ENCODE assay signal across 8 cellular contexts in genomic region chr6:138517635-138518034, GRCh38. TPM values are rescaled to one million over a fixed set of nuclear protein-coding genes. Genes with fewer than 3 reads are reported as not detected.
DNase-seq lines count a peak whose midpoint lies in the region; ATAC-seq and TF ChIP-seq lines count a peak whose summit lies in the region.

No MANE protein-coding gene starts in this region.

- H3K4me1 Mint-ChIP-seq in activated CD4-positive, alpha-beta T cell treated with anti-CD3 and anti-CD28 coated beads for 36 hours, result peaks cover 9% of the 10 kb centered on the region
- peaks cover 15 to 33% of the 10 kb centered on the region in 2 donors for H3K4me1 Mint-ChIP-seq in natural killer cell treated with Interleukin-12 subunit alpha and Interleukin-12 subunit beta and Interleukin-15 and Interleukin-18, amount 100 ng/mL, for 72 hours (ENCODE audit: low read depth in 2 of 2)

- H3K4me3 Mint-ChIP-seq in activated CD4-positive, alpha-beta T cell treated with anti-CD3 and anti-CD28 coated beads for 36 hours, result no peak overlapping the region
- H3K4me3 Mint-ChIP-seq in natural killer cell treated with Interleukin-12 subunit alpha and Interleukin-12 subunit beta and Interleukin-15 and Interleukin-18, amount 100 ng/mL, for 72 hours, result no peak overlapping the region

- TF ChIP-seq CTCF in GM12865 (IDR thresholded peaks at IDR 0.05; ENCODE audit: insufficient read depth, low read depth, low read length, missing control alignments) (peak; percentile 78), dorsolateral prefrontal cortex (IDR thresholded peaks at IDR 0.05 in 54 of 56, conservative IDR thresholded peaks at IDR 0.05 in 2 of 56; ENCODE audit: low read depth in 1 of 56, partially characterized antibody in 56 of 56) (peak in 53 of 56 donors; percentile 18 to 67 (median 51)), upper lobe of right lung (IDR thresholded peaks at IDR 0.05) (peak; percentile 67)

- intact Hi-C loops in activated CD4-positive, alpha-beta T cell treated with anti-CD3 and anti-CD28 coated beads for 36 hours (cut with DNase I, micrococcal nuclease), result loop anchor here (1.0 to 2.0 kb wide), 3 partner anchors 88 to 401 kb away; no protein-coding TSS in a partner anchor
- intact Hi-C loops in dorsolateral prefrontal cortex (cut with DNase I), result loop anchor here in 1 of 2 donors (10.0 kb wide), 1 partner anchor 403 kb away; no protein-coding TSS in a partner anchor
- intact Hi-C loops in upper lobe of right lung (cut with DNase I), result loop anchor here (10.0 kb wide), 1 partner anchor 93 kb away; no protein-coding TSS in a partner anchor

- H3K27ac Mint-ChIP-seq in activated CD4-positive, alpha-beta T cell treated with anti-CD3 and anti-CD28 coated beads for 36 hours, result no peak overlapping the region
- H3K27ac Mint-ChIP-seq in natural killer cell treated with Interleukin-12 subunit alpha and Interleukin-12 subunit beta and Interleukin-15 and Interleukin-18, amount 100 ng/mL, for 72 hours, result no peak overlapping the region

- H3K4me3 ChIP-seq in GM12865 (ENCODE audit: low read depth, low read length) (no peak overlapping the region), dorsolateral prefrontal cortex (no peak overlapping the region), upper lobe of right lung (no peak overlapping the region)

- CTCF ChIA-PET in activated CD4-positive, alpha-beta T cell treated with anti-CD3 and anti-CD28 coated beads for 36 hours (lab: Charles Lee), result interaction anchor here (0.6 to 2.3 kb wide), 15 partner anchors 8 to 497 kb away, joined by 3 to 16 read pairs (median 3); no protein-coding TSS in a partner anchor

- H3K27me3 Mint-ChIP-seq in activated CD4-positive, alpha-beta T cell treated with anti-CD3 and anti-CD28 coated beads for 36 hours, result no peaks in the 10 kb centered on the region
- peaks cover 12 to 16% of the 10 kb centered on the region in 2 donors for H3K27me3 Mint-ChIP-seq in natural killer cell treated with Interleukin-12 subunit alpha and Interleukin-12 subunit beta and Interleukin-15 and Interleukin-18, amount 100 ng/mL, for 72 hours

- peaks cover 11% of the 10 kb centered on the region for H3K4me1 ChIP-seq in upper lobe of right lung

- no peak overlapping the region for H3K27ac ChIP-seq in dorsolateral prefrontal cortex
- no peak overlapping the region for H3K27ac ChIP-seq in upper lobe of right lung

- H3K9me3 Mint-ChIP-seq in activated CD4-positive, alpha-beta T cell treated with anti-CD3 and anti-CD28 coated beads for 36 hours (ENCODE audit: low read depth), result peaks cover 3% of the 10 kb centered on the region
- H3K9me3 Mint-ChIP-seq in natural killer cell treated with Interleukin-12 subunit alpha and Interleukin-12 subunit beta and Interleukin-15 and Interleukin-18, amount 100 ng/mL, for 72 hours, result no peaks in the 10 kb centered on the region

- peak; percentile 86 for ATAC-seq in activated CD4-positive, alpha-beta T cell treated with anti-CD3 and anti-CD28 coated beads for 36 hours
- ATAC-seq in natural killer cell treated with Interleukin-12 subunit alpha and Interleukin-12 subunit beta and Interleukin-15 and Interleukin-18, amount 100 ng/mL, for 72 hours, result peak; percentile 61 to 75
- ATAC-seq in upper lobe of right lung, result peak; percentile 90

- no peaks in the 10 kb centered on the region for H3K36me3 Mint-ChIP-seq in activated CD4-positive, alpha-beta T cell treated with anti-CD3 and anti-CD28 coated beads for 36 hours (ENCODE audit: low read depth)
- H3K36me3 Mint-ChIP-seq in natural killer cell treated with Interleukin-12 subunit alpha and Interleukin-12 subunit beta and Interleukin-15 and Interleukin-18, amount 100 ng/mL, for 72 hours, result no peaks in the 10 kb centered on the region

- POLR2A ChIA-PET in activated CD4-positive, alpha-beta T cell treated with anti-CD3 and anti-CD28 coated beads for 36 hours (lab: Charles Lee), result no interaction called here

- H3K27me3 ChIP-seq in dorsolateral prefrontal cortex (peaks cover 0 to 40% (median 0%) of the 10 kb centered on the region in 45 donors), upper lobe of right lung (no peaks in the 10 kb centered on the region)

- DNase-seq in GM12865 (ENCODE audit: low read depth), result peak; percentile 74
- peak; percentile 19 for DNase-seq in H4 (ENCODE audit: low spot score)
- DNase-seq in LHCN-M2 (ENCODE audit: low read depth), result peak; percentile 22
- peak; percentile 72 for DNase-seq in activated CD4-positive, alpha-beta T cell treated with anti-CD3 and anti-CD28 coated beads for 36 hours
- DNase-seq in dorsolateral prefrontal cortex, result peak in 6 of 10 donors; percentile 22 to 52 (median 36)
- DNase-seq in natural killer cell treated with Interleukin-12 subunit alpha and Interleukin-12 subunit beta and Interleukin-15 and Interleukin-18, amount 100 ng/mL, for 72 hours (ENCODE audit: low spot score), result peak; percentile 64
- no peak for DNase-seq in upper lobe of right lung
- no peak for DNase-seq in COR-L47 (lab: John Stamatoyannopoulos, UW)

- H3K9me3 ChIP-seq in upper lobe of right lung, result no peaks in the 10 kb centered on the region

- no peaks in the 10 kb centered on the region for H3K36me3 ChIP-seq in upper lobe of right lung

RNA-seq across cellular contexts. Expression of gene NHSL1, which starts 18.3 kb away (rescaled TPM):
- total RNA-seq in H4 (2014; rRNA removed; shearing (Covaris generic)), result 3.1 and 4.4 TPM in 2 replicates
- total RNA-seq in LHCN-M2 (2014; rRNA removed), result 12.4 and 21.4 TPM in 2 replicates
- polyA plus RNA-seq in LHCN-M2 (2012), result 3.9 TPM
- total RNA-seq in activated CD4-positive, alpha-beta T cell treated with anti-CD3 and anti-CD28 coated beads for 36 hours, result under 1 TPM; 0.53 to 0.70 TPM
- total RNA-seq in dorsolateral prefrontal cortex, result 10 to 100 TPM in 116 of 120 experiments, 1 to 10 TPM in 4; 5.8 to 59.0 (median 19.0) TPM
- under 1 TPM; 0.14 to 0.73 TPM for total RNA-seq in natural killer cell treated with Interleukin-12 subunit alpha and Interleukin-12 subunit beta and Interleukin-15 and Interleukin-18, amount 100 ng/mL, for 72 hours
- 69.5 TPM for total RNA-seq in upper lobe of right lung

Comparison
In these comparisons a context has a peak if more than half of its experiments do, and no peak if none do; other contexts are left out.
1. DNase-seq: peak in GM12865 (single experiment), H4 (single experiment), LHCN-M2 (single experiment), activated CD4-positive, alpha-beta T cell treated with anti-CD3 and anti-CD28 coated beads for 36 hours (single experiment), dorsolateral prefrontal cortex (6 of 10) and natural killer cell treated with Interleukin-12 subunit alpha and Interleukin-12 subunit beta and Interleukin-15 and Interleukin-18, amount 100 ng/mL, for 72 hours (single experiment); none in upper lobe of right lung (single experiment) and COR-L47 (single experiment).
2. Peak in every context shown above with its lines, with median percentiles within 50 percentile points of each other: CTCF ChIP-seq and ATAC-seq.